38 cellular contexts compared by ENCODE assay signal in genomic region chr5:37902323-37902722, GRCh38.
"Had no signal": no experiment of that assay in that cellular context is flagged by ENCODE, and none has a peak within 500 bp of the region (broad histone marks: within the 10 kb centered on the region; RNA-seq: fewer than 3 reads in every experiment).

No MANE protein-coding gene starts in this region.

- H3K9me3 Mint-ChIP-seq: activated naive CD4-positive, alpha-beta T cell treated with anti-CD3 and anti-CD28 coated beads, Interleukin-2, amount 10 ng/mL, durations not matched to agents 7 days and 5 days; activated T-helper 2 cell treated with anti-CD3 and anti-CD28 coated beads, Interferon-gamma antibody, Interleukin-2, Interleukin-4, amounts not matched to agents 10 μg/mL and 5 μg/mL and 100 μg/mL, durations not matched to agents 14 hours and 24 hours and 36 hours had no signal

- H3K27me3 ChIP-seq: adrenal gland, ascending aorta, body of pancreas, brain microvascular endothelial cell, breast epithelium, cardiac muscle cell had no signal

- H3K4me3 Mint-ChIP-seq: activated naive CD4-positive, alpha-beta T cell treated with anti-CD3 and anti-CD28 coated beads for 36 hours; activated naive CD4-positive, alpha-beta T cell treated with anti-CD3 and anti-CD28 coated beads, Interleukin-2, amount 10 ng/mL, durations not matched to agents 7 days and 5 days; activated naive CD4-positive, alpha-beta T cell treated with anti-CD3 and anti-CD28 coated beads, Interleukin-2, amount 50 U/mL, for 24 hours; activated naive CD8-positive, alpha-beta T cell; activated naive CD8-positive, alpha-beta T cell treated with anti-CD3 and anti-CD28 coated beads for 36 hours; activated naive CD8-positive, alpha-beta T cell treated with anti-CD3 and anti-CD28 coated beads, Interleukin-2, amount 10 ng/mL, durations not matched to agents 7 days and 5 days; activated naive CD8-positive, alpha-beta T cell treated with anti-CD3 and anti-CD28 coated beads, Interleukin-2, amount 50 U/mL, for 24 hours; activated T-cell treated with anti-CD3 and anti-CD28 coated beads, Interleukin-2, amount 50 U/mL, for 24 hours; activated T-cell treated with anti-CD3 and anti-CD28 coated beads, Interleukin-2, amount 50 U/mL, for 4 hours; activated T-cell treated with anti-CD3 and anti-CD28 coated beads, Interleukin-2, amount 50 U/mL, for 72 hours; activated T-helper 1 cell treated with anti-CD3 and anti-CD28 coated beads, Interleukin-12 subunit alpha, Interleukin-12 subunit beta, Interleukin-2, Interleukin-4 antibody, amounts not matched to agents 30 ng/mL and 10 ng/mL and 1 ng/mL, durations not matched to agents 14 hours and 24 hours and 36 hours; activated T-helper 17 cell treated with anti-CD3 and anti-CD28 coated beads, Interleukin-2, amount 50 U/mL, for 72 hours; brain; central memory CD8-positive, alpha-beta T cell had no signal

- H3K27ac Mint-ChIP-seq: activated naive CD4-positive, alpha-beta T cell treated with anti-CD3 and anti-CD28 coated beads for 36 hours; activated naive CD4-positive, alpha-beta T cell treated with anti-CD3 and anti-CD28 coated beads, Interleukin-2, amount 10 ng/mL, durations not matched to agents 7 days and 5 days; activated naive CD4-positive, alpha-beta T cell treated with anti-CD3 and anti-CD28 coated beads, Interleukin-2, amount 50 U/mL, for 24 hours; activated naive CD4-positive, alpha-beta T cell treated with anti-CD3 and anti-CD28 coated beads, Interleukin-2, amount 50 U/mL, for 72 hours; activated naive CD8-positive, alpha-beta T cell; activated naive CD8-positive, alpha-beta T cell treated with anti-CD3 and anti-CD28 coated beads for 36 hours; activated naive CD8-positive, alpha-beta T cell treated with anti-CD3 and anti-CD28 coated beads, Interleukin-2, amount 10 ng/mL, durations not matched to agents 7 days and 5 days; activated naive CD8-positive, alpha-beta T cell treated with anti-CD3 and anti-CD28 coated beads, Interleukin-2, amount 50 U/mL, for 24 hours; activated T-cell treated with anti-CD3 and anti-CD28 coated beads, Interleukin-2, amount 50 U/mL, for 24 hours; activated T-cell treated with anti-CD3 and anti-CD28 coated beads, Interleukin-2, amount 50 U/mL, for 72 hours; activated T-helper 1 cell treated with anti-CD3 and anti-CD28 coated beads, Interleukin-12 subunit alpha, Interleukin-12 subunit beta, Interleukin-2, Interleukin-4 antibody, amounts not matched to agents 30 ng/mL and 10 ng/mL and 1 ng/mL, durations not matched to agents 14 hours and 24 hours and 36 hours; activated T-helper 17 cell treated with anti-CD3 and anti-CD28 coated beads, Interleukin-2, amount 50 U/mL, for 72 hours; activated T-helper 2 cell treated with anti-CD3 and anti-CD28 coated beads, Interferon-gamma antibody, Interleukin-2, Interleukin-4, amounts not matched to agents 10 μg/mL and 5 μg/mL and 100 μg/mL, durations not matched to agents 14 hours and 24 hours and 36 hours; brain had no signal

- H3K9me3 ChIP-seq: adrenal gland, ascending aorta, body of pancreas, breast epithelium had no signal

- H3K4me1 ChIP-seq: adrenal gland, ascending aorta, body of pancreas, breast epithelium had no signal

- DNase-seq: activated effector memory CD4-positive, alpha-beta T cell treated with anti-CD3 and anti-CD28 coated beads, Interleukin-2, amount 50 U/mL, for 16 hours; activated effector memory CD4-positive, alpha-beta T cell treated with Interleukin-2 at 50 U/mL for 16 hours; activated gamma-delta T cell; activated naive CD4-positive, alpha-beta T cell; activated naive CD4-positive, alpha-beta T cell treated with anti-CD3 and anti-CD28 coated beads for 36 hours; activated naive CD4-positive, alpha-beta T cell treated with anti-CD3 and anti-CD28 coated beads, Interleukin-2, amount 10 ng/mL, durations not matched to agents 7 days and 5 days; activated naive CD4-positive, alpha-beta T cell treated with anti-CD3 and anti-CD28 coated beads, Interleukin-2, amount 50 U/mL, for 16 hours; activated naive CD4-positive, alpha-beta T cell treated with Interleukin-2 at 50 U/mL for 16 hours; activated naive CD8-positive, alpha-beta T cell treated with anti-CD3 and anti-CD28 coated beads for 36 hours; activated naive CD8-positive, alpha-beta T cell treated with anti-CD3 and anti-CD28 coated beads, Interleukin-2, amount 10 ng/mL, durations not matched to agents 7 days and 5 days; activated naive CD8-positive, alpha-beta T cell treated with anti-CD3 and anti-CD28 coated beads, Interleukin-2, amount 50 U/mL, for 24 hours; activated T-cell treated with anti-CD3 and anti-CD28 coated beads for 4 hours; activated T-cell treated with anti-CD3 and anti-CD28 coated beads, Interleukin-2, amount 50 U/mL, for 1 hour; activated T-cell treated with anti-CD3 and anti-CD28 coated beads, Interleukin-2, amount 50 U/mL, for 24 hours; activated T-cell treated with anti-CD3 and anti-CD28 coated beads, Interleukin-2, amount 50 U/mL, for 4 hours; activated T-cell treated with anti-CD3 and anti-CD28 coated beads, Interleukin-2, amount 50 U/mL, for 48 hours; activated T-cell treated with anti-CD3 and anti-CD28 coated beads, Interleukin-2, amount 50 U/mL, for 72 hours; adrenal gland; amniotic stem cell; amygdala; anterior cingulate cortex; aorta; body of pancreas; brain microvascular endothelial cell; caudate nucleus; central memory CD4-positive, alpha-beta T cell; cerebellar nuclear complex had no signal

- H3K36me3 ChIP-seq: adrenal gland, ascending aorta, brain microvascular endothelial cell, breast epithelium, cardiac muscle cell had no signal

- H3K27me3 Mint-ChIP-seq: activated naive CD4-positive, alpha-beta T cell treated with anti-CD3 and anti-CD28 coated beads, Interleukin-2, amount 10 ng/mL, durations not matched to agents 7 days and 5 days; activated naive CD8-positive, alpha-beta T cell treated with anti-CD3 and anti-CD28 coated beads for 36 hours; activated naive CD8-positive, alpha-beta T cell treated with anti-CD3 and anti-CD28 coated beads, Interleukin-2, amount 10 ng/mL, durations not matched to agents 7 days and 5 days had no signal

- ATAC-seq: activated naive CD4-positive, alpha-beta T cell treated with anti-CD3 and anti-CD28 coated beads, Interleukin-2, amount 50 U/mL, for 72 hours; activated naive CD8-positive, alpha-beta T cell treated with anti-CD3 and anti-CD28 coated beads, Interleukin-2, amount 50 U/mL, for 24 hours; activated T-cell treated with anti-CD3 and anti-CD28 coated beads, Interleukin-2, amount 50 U/mL, for 4 hours; activated T-cell treated with anti-CD3 and anti-CD28 coated beads, Interleukin-2, amount 50 U/mL, for 72 hours; activated T-helper 17 cell treated with anti-CD3 and anti-CD28 coated beads, Interleukin-2, amount 50 U/mL, for 72 hours; body of pancreas had no signal

- H3K4me3 ChIP-seq: adrenal gland, ascending aorta, body of pancreas, breast epithelium, cardiac muscle cell had no signal

- H3K36me3 Mint-ChIP-seq: activated naive CD4-positive, alpha-beta T cell treated with anti-CD3 and anti-CD28 coated beads, Interleukin-2, amount 10 ng/mL, durations not matched to agents 7 days and 5 days; activated naive CD4-positive, alpha-beta T cell treated with anti-CD3 and anti-CD28 coated beads, Interleukin-2, amount 50 U/mL, for 24 hours; activated naive CD4-positive, alpha-beta T cell treated with anti-CD3 and anti-CD28 coated beads, Interleukin-2, amount 50 U/mL, for 72 hours; activated naive CD8-positive, alpha-beta T cell; activated naive CD8-positive, alpha-beta T cell treated with anti-CD3 and anti-CD28 coated beads for 36 hours; activated naive CD8-positive, alpha-beta T cell treated with anti-CD3 and anti-CD28 coated beads, Interleukin-2, amount 10 ng/mL, durations not matched to agents 7 days and 5 days; brain had no signal

- H3K27ac ChIP-seq: adrenal gland, ascending aorta, body of pancreas, brain microvascular endothelial cell, breast epithelium, cardiac muscle cell had no signal

- H3K4me1 Mint-ChIP-seq: activated naive CD4-positive, alpha-beta T cell treated with anti-CD3 and anti-CD28 coated beads, Interleukin-2, amount 10 ng/mL, durations not matched to agents 7 days and 5 days; activated naive CD4-positive, alpha-beta T cell treated with anti-CD3 and anti-CD28 coated beads, Interleukin-2, amount 50 U/mL, for 24 hours; activated naive CD8-positive, alpha-beta T cell treated with anti-CD3 and anti-CD28 coated beads for 36 hours; activated naive CD8-positive, alpha-beta T cell treated with anti-CD3 and anti-CD28 coated beads, Interleukin-2, amount 10 ng/mL, durations not matched to agents 7 days and 5 days; activated naive CD8-positive, alpha-beta T cell treated with anti-CD3 and anti-CD28 coated beads, Interleukin-2, amount 50 U/mL, for 24 hours; activated T-helper 17 cell treated with anti-CD3 and anti-CD28 coated beads, Interleukin-2, amount 50 U/mL, for 72 hours; central memory CD8-positive, alpha-beta T cell had no signal
